Comparison of ENCODE assay signal across 15 cellular contexts in genomic region chr2:163601377-163601776, GRCh38.
A peak's percentile ranks its signal among the peaks of the same experiment; 100 is the strongest.
DNase-seq lines count a peak whose midpoint lies in the region; FAIRE-seq lines count a peak whose summit lies in the region.
"Had no signal": no experiment of that assay in that cellular context is flagged by ENCODE, and none has a peak within 500 bp of the region (broad histone marks: within the 10 kb centered on the region; RNA-seq: fewer than 3 reads in every experiment).

No MANE protein-coding gene starts in this region.

- DNase-seq in DMS53 (lab: John Stamatoyannopoulos, UW) (peak; percentile 12), DMS53 treated with DMSO at 0.1 percent for 48 hours (lab: John Stamatoyannopoulos, UW; ENCODE audit: unreplicated experiment) (no peak), amniotic epithelial cell (ENCODE audit: low read depth) (peak; percentile 46), glomerular visceral epithelial cell (ENCODE audit: extremely low spot score) (peak; percentile 77), urothelium cell line (ENCODE audit: low spot score) (peak; percentile 41), SHP77 treated with DMSO at 0.1 percent for 48 hours (lab: John Stamatoyannopoulos, UW) (no peak), CD1c-positive myeloid dendritic cell (ENCODE audit: extremely low spot score) (no peak), T-helper 2 cell (no peak)
- DNase-seq: activated CD4-positive, alpha-beta T cell treated with anti-CD3 and anti-CD28 coated beads, Interleukin-2, amount 10 ng/mL, durations not matched to agents 24 days and 14 days; COR-L47; effector memory CD8-positive, alpha-beta T cell; lower lobe of right lung; NCI-H2171; occipital lobe; SW 1271 had no signal

- FAIRE-seq in urothelium cell line (lab: Jason Lieb, UNC), result no peak

Comparison
In these comparisons a context has a peak if more than half of its experiments do, and no peak if none do; other contexts are left out.
1. DNase-seq: peak in DMS53 (single experiment), amniotic epithelial cell (single experiment), glomerular visceral epithelial cell (single experiment) and urothelium cell line (single experiment); none in DMS53 treated with DMSO at 0.1 percent for 48 hours (single experiment), SHP77 treated with DMSO at 0.1 percent for 48 hours (single experiment), CD1c-positive myeloid dendritic cell (single experiment) and T-helper 2 cell (0 of 5).